Comparison of ENCODE assay signal across 17 cellular contexts in the genomic region with DNA sequence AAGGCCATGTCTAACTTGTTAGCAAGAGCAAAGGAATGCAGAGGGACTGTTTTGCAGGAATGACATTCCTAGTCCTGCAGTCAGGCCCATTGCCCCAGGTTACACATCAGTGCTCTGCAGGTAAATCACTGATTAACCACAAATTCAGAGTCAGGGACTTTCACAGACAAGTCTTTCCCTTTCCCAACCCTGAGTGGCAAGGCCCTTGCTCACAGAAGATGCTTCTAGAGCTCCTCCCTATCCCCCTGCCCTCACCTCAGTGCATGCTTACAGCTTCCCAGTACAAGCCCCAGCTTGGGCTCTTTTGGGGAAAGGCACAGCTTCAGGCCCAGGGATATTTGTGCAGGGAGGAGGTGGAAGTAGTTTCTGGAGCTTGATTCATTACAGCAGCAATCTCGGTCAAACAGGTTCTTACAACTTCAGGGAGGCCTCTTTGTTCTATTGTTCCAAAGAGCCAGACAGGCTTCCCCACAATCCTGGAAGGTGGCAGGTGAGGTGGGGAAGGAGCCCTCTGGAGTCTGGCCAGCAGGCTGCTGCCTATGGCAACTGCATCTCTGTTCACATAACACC. TPM values are rescaled to one million over a fixed set of nuclear protein-coding genes. Genes with fewer than 3 reads are reported as not detected.
A peak's percentile ranks its signal among the peaks of the same experiment; 100 is the strongest.
DNase-seq lines count a peak whose midpoint lies in the region; ATAC-seq and TF ChIP-seq lines count a peak whose summit lies in the region.
"Had no signal": no experiment of that assay in that cellular context is flagged by ENCODE, and none has a peak within 500 bp of the region (broad histone marks: within the 10 kb centered on the region; RNA-seq: fewer than 3 reads in every experiment).

No MANE protein-coding gene starts in this region.

- TF ChIP-seq CTCF in esophagus squamous epithelium (IDR thresholded peaks at IDR 0.05) (no peak), progenitor cell of endocrine pancreas (IDR thresholded peaks at IDR 0.05; ENCODE audit: unreplicated experiment) (peak; percentile 16)

- peak overlapping the region; percentile 23 for H3K4me3 Mint-ChIP-seq in progenitor cell of endocrine pancreas (ENCODE audit: low read depth)
- H3K4me3 Mint-ChIP-seq: activated CD4-positive, alpha-beta T cell treated with anti-CD3 and anti-CD28 coated beads, Interleukin-2, amount 10 ng/mL, durations not matched to agents 7 days and 5 days; activated T-cell treated with anti-CD3 and anti-CD28 coated beads, Interleukin-2, amount 50 U/mL, for 72 hours; dendritic cell treated with granulocyte-macrophage colony-stimulating factor and Interleukin-4, amounts not matched to agents 40 ng/mL and 50 ng/mL, for 4 days; natural killer cell had no signal

- peaks cover 0 to 11% (median 0%) of the 10 kb centered on the region in 4 donors for H3K27me3 ChIP-seq in esophagus squamous epithelium
- H3K27me3 ChIP-seq: BLaER1 treated with 17β-estradiol and CSF1 and Interleukin-3, amounts not matched to agents 10 nM and 100 nM had no signal

- H3K4me1 ChIP-seq in esophagus squamous epithelium = peaks cover 8 to 39% (median 17%) of the 10 kb centered on the region in 3 donors
- H3K4me1 ChIP-seq: BLaER1 treated with 17β-estradiol and CSF1 and Interleukin-3, amounts not matched to agents 10 nM and 100 nM had no signal

- H3K36me3 Mint-ChIP-seq in progenitor cell of endocrine pancreas (ENCODE audit: insufficient read depth) = no peaks in the 10 kb centered on the region
- H3K36me3 Mint-ChIP-seq: natural killer cell had no signal

- no peak for TF ChIP-seq POLR2A in esophagus squamous epithelium (IDR thresholded peaks at IDR 0.05)

- DNase-seq in HPDE6-E6E7 (ENCODE audit: extremely low spot score) = peak; percentile 89
- DNase-seq in NCI-H69 (lab: John Stamatoyannopoulos, UW) = peak; percentile 65
- no peak for DNase-seq in esophagus squamous epithelium (lab: John Stamatoyannopoulos, UW)
- DNase-seq in progenitor cell of endocrine pancreas (ENCODE audit: low spot score, unreplicated experiment) = peak; percentile 37
- no peak for DNase-seq in nucleus accumbens (lab: John Stamatoyannopoulos, UW)
- no peak for DNase-seq in cerebellar cortex (ENCODE audit: low spot score)
- DNase-seq: activated CD4-positive, alpha-beta T cell treated with anti-CD3 and anti-CD28 coated beads, Interleukin-2, amount 10 ng/mL, durations not matched to agents 7 days and 5 days; activated T-cell treated with anti-CD3 and anti-CD28 coated beads, Interleukin-2, amount 50 U/mL, for 72 hours; natural killer cell; T-helper 2 cell had no signal

- H3K27ac Mint-ChIP-seq in progenitor cell of endocrine pancreas = peak overlapping the region; percentile 99
- H3K27ac Mint-ChIP-seq: activated CD4-positive, alpha-beta T cell treated with anti-CD3 and anti-CD28 coated beads, Interleukin-2, amount 10 ng/mL, durations not matched to agents 7 days and 5 days; activated T-cell treated with anti-CD3 and anti-CD28 coated beads, Interleukin-2, amount 50 U/mL, for 72 hours; dendritic cell treated with granulocyte-macrophage colony-stimulating factor and Interleukin-4, amounts not matched to agents 40 ng/mL and 50 ng/mL, for 4 days; natural killer cell had no signal

- H3K4me1 Mint-ChIP-seq in progenitor cell of endocrine pancreas (ENCODE audit: low read depth) = peaks cover 43% of the 10 kb centered on the region
- H3K4me1 Mint-ChIP-seq: natural killer cell had no signal

- H3K9me3 ChIP-seq in esophagus squamous epithelium = no peaks in the 10 kb centered on the region
- H3K9me3 ChIP-seq: BLaER1 treated with 17β-estradiol and CSF1 and Interleukin-3, amounts not matched to agents 10 nM and 100 nM had no signal

- intact Hi-C loops in esophagus squamous epithelium (cut with DNase I) = loop anchor here (5.0 kb wide), 1 partner anchor 53 kb away; the partner anchor contains the start of gene CASQ2

- no peak for ATAC-seq in GM21381 (IDR thresholded peaks at IDR 0.05; ENCODE audit: unreplicated experiment)
- no peak for ATAC-seq in GM21576 (IDR thresholded peaks at IDR 0.05; ENCODE audit: unreplicated experiment)
- ATAC-seq: activated T-cell treated with anti-CD3 and anti-CD28 coated beads, Interleukin-2, amount 50 U/mL, for 72 hours; natural killer cell had no signal

- no peaks in the 10 kb centered on the region for H3K27me3 Mint-ChIP-seq in progenitor cell of endocrine pancreas

- WGBS in esophagus squamous epithelium, 2 donors = 0% methylated on average over 1 of the region's 1 CpG; no CpG with 5 or more reads in 1 of the 2 donors

- no peaks in the 10 kb centered on the region for H3K9me3 Mint-ChIP-seq in progenitor cell of endocrine pancreas (ENCODE audit: low read depth)
- H3K9me3 Mint-ChIP-seq: activated CD4-positive, alpha-beta T cell treated with anti-CD3 and anti-CD28 coated beads, Interleukin-2, amount 10 ng/mL, durations not matched to agents 7 days and 5 days; activated T-cell treated with anti-CD3 and anti-CD28 coated beads, Interleukin-2, amount 50 U/mL, for 72 hours; dendritic cell treated with granulocyte-macrophage colony-stimulating factor and Interleukin-4, amounts not matched to agents 40 ng/mL and 50 ng/mL, for 4 days; natural killer cell had no signal

- H3K4me3 ChIP-seq in esophagus squamous epithelium = no peak overlapping the region
- H3K4me3 ChIP-seq: BLaER1 treated with 17β-estradiol and CSF1 and Interleukin-3, amounts not matched to agents 10 nM and 100 nM; skin epidermis had no signal

- H3K27ac ChIP-seq in esophagus squamous epithelium = peak overlapping the region; percentile 37 to 74 (median 50)
- H3K27ac ChIP-seq: BLaER1 treated with 17β-estradiol and CSF1 and Interleukin-3, amounts not matched to agents 10 nM and 100 nM; KMS-11 had no signal

- no peaks in the 10 kb centered on the region for H3K36me3 ChIP-seq in esophagus squamous epithelium
- H3K36me3 ChIP-seq: BLaER1 treated with 17β-estradiol and CSF1 and Interleukin-3, amounts not matched to agents 10 nM and 100 nM had no signal

RNA-seq across cellular contexts. Expression of gene CASQ2, which starts 53.9 kb away (rescaled TPM):
- total RNA-seq in esophagus squamous epithelium (10 to 100 TPM in 1 of 4 donors, 1 to 10 TPM in 2, under 1 TPM in 1; 0.53 to 21.4 (median 4.1) TPM), progenitor cell of endocrine pancreas (not detected in 2 replicates)
- total RNA-seq: activated CD4-positive, alpha-beta T cell treated with anti-CD3 and anti-CD28 coated beads, Interleukin-2, amount 10 ng/mL, durations not matched to agents 7 days and 5 days; activated T-cell treated with anti-CD3 and anti-CD28 coated beads, Interleukin-2, amount 50 U/mL, for 72 hours; fibroblast of villous mesenchyme; natural killer cell had no signal

Comparison
In these comparisons a context has a peak if more than half of its experiments do, and no peak if none do; other contexts are left out.
1. DNase-seq: peak in HPDE6-E6E7 (single experiment), NCI-H69 (single experiment) and progenitor cell of endocrine pancreas (single experiment); none in esophagus squamous epithelium (single experiment), nucleus accumbens (0 of 56) and cerebellar cortex (single experiment).